ENCODE assay signal across 1 cellular context in the genomic region with DNA sequence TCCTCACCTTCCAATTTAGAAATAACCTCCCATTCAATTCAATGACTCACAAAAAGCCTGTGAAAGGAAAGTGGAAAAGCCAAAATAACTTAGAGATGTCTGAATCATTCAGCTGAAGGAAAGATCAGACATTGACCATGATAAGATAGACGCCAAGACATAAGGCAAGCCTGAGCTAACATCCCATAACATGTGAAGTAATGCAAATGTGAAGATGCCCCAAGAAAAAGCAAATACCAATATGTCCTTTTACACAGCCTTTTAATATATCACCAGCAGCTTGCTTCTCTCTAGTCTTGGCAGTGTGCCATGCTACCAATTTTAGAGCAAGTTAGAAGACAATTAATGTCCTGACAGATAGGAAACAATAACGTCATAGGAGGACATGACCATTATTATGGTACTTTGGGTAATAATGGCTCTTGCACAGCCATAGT.
TF ChIP-seq lines count a peak whose summit lies in the region.

No MANE protein-coding gene starts in this region.

TF ChIP-seq in HepG2, 621 proteins besides CTCF, POLR2A, EP300 and RAD21:
- TF ChIP-seq, protein P1, sequence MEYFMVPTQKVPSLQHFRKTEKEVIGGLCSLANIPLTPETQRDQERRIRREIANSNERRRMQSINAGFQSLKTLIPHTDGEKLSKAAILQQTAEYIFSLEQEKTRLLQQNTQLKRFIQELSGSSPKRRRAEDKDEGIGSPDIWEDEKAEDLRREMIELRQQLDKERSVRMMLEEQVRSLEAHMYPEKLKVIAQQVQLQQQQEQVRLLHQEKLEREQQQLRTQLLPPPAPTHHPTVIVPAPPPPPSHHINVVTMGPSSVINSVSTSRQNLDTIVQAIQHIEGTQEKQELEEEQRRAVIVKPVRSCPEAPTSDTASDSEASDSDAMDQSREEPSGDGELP (IDR thresholded peaks at IDR 0.05; ENCODE audit: borderline replicate concordance, low read depth), result no peak
- TF ChIP-seq, protein P2, sequence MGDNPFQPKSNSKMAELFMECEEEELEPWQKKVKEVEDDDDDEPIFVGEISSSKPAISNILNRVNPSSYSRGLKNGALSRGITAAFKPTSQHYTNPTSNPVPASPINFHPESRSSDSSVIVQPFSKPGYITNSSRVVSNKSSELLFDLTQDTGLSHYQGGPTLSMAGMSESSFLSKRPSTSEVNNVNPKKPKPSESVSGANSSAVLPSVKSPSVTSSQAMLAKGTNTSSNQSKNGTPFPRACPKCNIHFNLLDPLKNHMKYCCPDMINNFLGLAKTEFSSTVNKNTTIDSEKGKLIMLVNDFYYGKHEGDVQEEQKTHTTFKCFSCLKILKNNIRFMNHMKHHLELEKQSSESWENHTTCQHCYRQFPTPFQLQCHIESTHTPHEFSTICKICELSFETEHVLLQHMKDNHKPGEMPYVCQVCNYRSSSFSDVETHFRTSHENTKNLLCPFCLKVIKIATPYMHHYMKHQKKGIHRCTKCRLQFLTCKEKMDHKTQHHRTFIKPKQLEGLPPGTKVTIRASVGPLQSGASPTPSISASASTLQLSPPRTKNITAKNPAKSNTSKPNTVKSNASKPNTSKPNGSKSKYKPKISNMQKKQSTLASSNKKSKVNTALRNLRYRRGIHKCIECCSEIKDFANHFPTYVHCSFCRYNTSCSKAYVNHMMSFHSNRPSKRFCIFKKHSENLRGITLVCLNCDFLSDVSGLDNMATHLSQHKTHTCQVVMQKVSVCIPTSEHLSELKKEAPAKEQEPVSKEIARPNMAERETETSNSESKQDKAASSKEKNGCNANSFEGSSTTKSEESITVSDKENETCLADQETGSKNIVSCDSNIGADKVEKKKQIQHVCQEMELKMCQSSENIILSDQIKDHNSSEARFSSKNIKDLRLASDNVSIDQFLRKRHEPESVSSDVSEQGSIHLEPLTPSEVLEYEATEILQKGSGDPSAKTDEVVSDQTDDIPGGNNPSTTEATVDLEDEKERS (CRISPR knock-in tag; IDR thresholded peaks at IDR 0.05), result no peak
- TF ChIP-seq SYNCRIP (IDR thresholded peaks at IDR 0.05; ENCODE audit: insufficient read depth, low read depth, low read length) (no peak), ZNF777 (CRISPR knock-in tag; IDR thresholded peaks at IDR 0.05) (no peak), RFX3 (CRISPR knock-in tag; IDR thresholded peaks at IDR 0.05) (no peak)
- TF ChIP-seq, protein P3, sequence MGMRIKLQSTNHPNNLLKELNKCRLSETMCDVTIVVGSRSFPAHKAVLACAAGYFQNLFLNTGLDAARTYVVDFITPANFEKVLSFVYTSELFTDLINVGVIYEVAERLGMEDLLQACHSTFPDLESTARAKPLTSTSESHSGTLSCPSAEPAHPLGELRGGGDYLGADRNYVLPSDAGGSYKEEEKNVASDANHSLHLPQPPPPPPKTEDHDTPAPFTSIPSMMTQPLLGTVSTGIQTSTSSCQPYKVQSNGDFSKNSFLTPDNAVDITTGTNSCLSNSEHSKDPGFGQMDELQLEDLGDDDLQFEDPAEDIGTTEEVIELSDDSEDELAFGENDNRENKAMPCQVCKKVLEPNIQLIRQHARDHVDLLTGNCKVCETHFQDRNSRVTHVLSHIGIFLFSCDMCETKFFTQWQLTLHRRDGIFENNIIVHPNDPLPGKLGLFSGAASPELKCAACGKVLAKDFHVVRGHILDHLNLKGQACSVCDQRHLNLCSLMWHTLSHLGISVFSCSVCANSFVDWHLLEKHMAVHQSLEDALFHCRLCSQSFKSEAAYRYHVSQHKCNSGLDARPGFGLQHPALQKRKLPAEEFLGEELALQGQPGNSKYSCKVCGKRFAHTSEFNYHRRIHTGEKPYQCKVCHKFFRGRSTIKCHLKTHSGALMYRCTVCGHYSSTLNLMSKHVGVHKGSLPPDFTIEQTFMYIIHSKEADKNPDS (CRISPR knock-in tag; IDR thresholded peaks at IDR 0.05), result no peak
